Comparison of ENCODE assay signal across 9 cellular contexts in genomic region chr9:120928720-120929389, GRCh38. TPM values are rescaled to one million over a fixed set of nuclear protein-coding genes. Genes with fewer than 3 reads are reported as not detected.
DNase-seq lines count a peak whose midpoint lies in the region; ATAC-seq, FAIRE-seq and TF ChIP-seq lines count a peak whose summit lies in the region.
"Had no signal": no experiment of that assay in that cellular context is flagged by ENCODE, and none has a peak within 500 bp of the region (broad histone marks: within the 10 kb centered on the region; RNA-seq: fewer than 3 reads in every experiment).

No MANE protein-coding gene starts in this region.

- H3K79me2 ChIP-seq in Karpas-422 (ENCODE audit: low read length) = no peaks in the 10 kb centered on the region

- DNase-seq in Caki2 (ENCODE audit: low read depth) (peak; percentile 31), Karpas-422 (peak; percentile 84), kidney epithelial cell (ENCODE audit: low read depth) (no peak), urothelium cell line (ENCODE audit: low spot score) (no peak)
- DNase-seq in central memory CD4-positive, alpha-beta T cell = peak; percentile 77
- DNase-seq in stimulated activated CD4-positive, alpha-beta T cell treated with anti-CD3 and anti-CD28 coated beads, Interleukin-1b, Interleukin-23, amount 100 ng/mL, for 48 hours = peak; percentile 70

- H3K4me3 ChIP-seq in Karpas-422 (ENCODE audit: low read length) (peak overlapping the region; percentile 73), kidney epithelial cell (ENCODE audit: low read depth, low read length) (peak overlapping the region; percentile 45)

- H3K36me3 ChIP-seq in Karpas-422 (ENCODE audit: insufficient read depth, low read length) (0 out of 2 replicates have a peak, but pooled peaks cover 9% of the 10 kb centered on the region), kidney epithelial cell (ENCODE audit: control insufficient read depth, insufficient read depth, low read length) (no peaks in the 10 kb centered on the region)

- in situ Hi-C loops in Caki2 (cut with HindIII; ENCODE audit: low pct_unique_long_range_greater_than_20kb, low sequenced_read_pairs) = no loop called here

- no peaks in the 10 kb centered on the region for H3K9me2 ChIP-seq in Karpas-422 (replicated peaks; ENCODE audit: insufficient read depth, low read length)

- H3K27me3 ChIP-seq in Karpas-422 (ENCODE audit: low read length) (no peaks in the 10 kb centered on the region), kidney epithelial cell (ENCODE audit: control insufficient read depth, insufficient read depth, low read length) (no peaks in the 10 kb centered on the region)

- TF ChIP-seq CTCF in VCaP (conservative IDR thresholded peaks at IDR 0.05) (peak; percentile 33), kidney epithelial cell (IDR thresholded peaks at IDR 0.05; ENCODE audit: insufficient read depth, low read length, poor library complexity, severe bottlenecking) (no peak)

- H4K20me1 ChIP-seq in Karpas-422 (ENCODE audit: insufficient read depth, low read depth, low read length) = no peaks in the 10 kb centered on the region

- peak; percentile 26 for ATAC-seq in GM21360 (IDR thresholded peaks at IDR 0.05; ENCODE audit: unreplicated experiment)

- peak overlapping the region; percentile 80 for H3K4me2 ChIP-seq in Karpas-422 (ENCODE audit: low read depth, low read length, poor library complexity, severe bottlenecking)

- no peak for FAIRE-seq in urothelium cell line (lab: Jason Lieb, UNC)
- FAIRE-seq: colon had no signal

- peak overlapping the region; percentile 92 for H3K9ac ChIP-seq in Karpas-422 (ENCODE audit: low read length)

- no peaks in the 10 kb centered on the region for H3K9me3 ChIP-seq in Karpas-422 (ENCODE audit: low read length)

- H3K4me1 ChIP-seq in Karpas-422 (ENCODE audit: low read length) = peaks cover 92% of the 10 kb centered on the region

- H2AFZ ChIP-seq in Karpas-422 (ENCODE audit: low read length) = no peak overlapping the region

- peak overlapping the region; percentile 95 for H3K27ac ChIP-seq in Karpas-422 (ENCODE audit: low read length)
- peak overlapping the region; percentile 88 for H3K27ac ChIP-seq in VCaP

RNA-seq across cellular contexts. Expression of gene TRAF1, which starts 2.3 kb away (rescaled TPM):
- total RNA-seq in Caki2 (2014; rRNA removed; shearing (Covaris generic); ENCODE audit: low replicate concordance) = 4.3 and 5.0 TPM in 2 replicates
- total RNA-seq in Karpas-422 (2014; rRNA removed; shearing (Covaris generic); ENCODE audit: low replicate concordance) = 18.8 and 23.8 TPM in 2 replicates
- 7.5 and 13.2 TPM in 2 replicates for total RNA-seq in kidney epithelial cell

RNA-seq across cellular contexts. Expression of gene PHF19, which starts 51.9 kb away (rescaled TPM):
- 15.6 and 47.7 TPM in 2 replicates for total RNA-seq in Caki2 (2014; rRNA removed; shearing (Covaris generic); ENCODE audit: low replicate concordance)
- 34.8 and 76.9 TPM in 2 replicates for total RNA-seq in Karpas-422 (2014; rRNA removed; shearing (Covaris generic); ENCODE audit: low replicate concordance)
- total RNA-seq in kidney epithelial cell = 14.9 and 18.5 TPM in 2 replicates

Comparison
In these comparisons a context has a peak if more than half of its experiments do, and no peak if none do; other contexts are left out.
1. DNase-seq: peak in Caki2 (single experiment), Karpas-422 (single experiment), central memory CD4-positive, alpha-beta T cell (single experiment) and stimulated activated CD4-positive, alpha-beta T cell treated with anti-CD3 and anti-CD28 coated beads, Interleukin-1b, Interleukin-23, amount 100 ng/mL, for 48 hours (single experiment); none in kidney epithelial cell (single experiment) and urothelium cell line (single experiment).